ENCODE assay signal across 8 cellular contexts in genomic region chr7:47579458-47579857, GRCh38. TPM values are rescaled to one million over a fixed set of nuclear protein-coding genes. Genes with fewer than 3 reads are reported as not detected.
DNase-seq lines count a peak whose midpoint lies in the region; TF ChIP-seq lines count a peak whose summit lies in the region.
"Had no signal": no experiment of that assay in that cellular context is flagged by ENCODE, and none has a peak within 500 bp of the region (broad histone marks: within the 10 kb centered on the region; RNA-seq: fewer than 3 reads in every experiment).

No MANE protein-coding gene starts in this region.

- no peaks in the 10 kb centered on the region for H3K36me3 ChIP-seq in brain microvascular endothelial cell (replicated peaks)

- peaks cover 82% of the 10 kb centered on the region for H3K4me1 Mint-ChIP-seq in nephron
- peaks cover 73% of the 10 kb centered on the region for H3K4me1 Mint-ChIP-seq in type B pancreatic cell (ENCODE audit: unreplicated experiment)
- H3K4me1 Mint-ChIP-seq in activated CD4-positive, alpha-beta memory T cell treated with anti-CD3 and anti-CD28 coated beads, Interleukin-2, amount 10 ng/mL, durations not matched to agents 7 days and 5 days = no peaks in the 10 kb centered on the region

- peak; percentile 68 for DNase-seq in M059J (ENCODE audit: low read depth)
- DNase-seq in brain microvascular endothelial cell = no peak
- DNase-seq in type B pancreatic cell (ENCODE audit: extremely low spot score, unreplicated experiment) = no peak
- no peak for DNase-seq in activated CD4-positive, alpha-beta memory T cell treated with anti-CD3 and anti-CD28 coated beads, Interleukin-2, amount 10 ng/mL, durations not matched to agents 7 days and 5 days
- no peak for DNase-seq in NCI-H2107 (lab: John Stamatoyannopoulos, UW)
- no peak for DNase-seq in dorsolateral prefrontal cortex
- DNase-seq: activated CD4-positive, CD25-positive, alpha-beta regulatory T cell had no signal

- intact Hi-C loops in dorsolateral prefrontal cortex (cut with DNase I) = loop anchor here in 1 of 2 donors (10.0 kb wide), 1 partner anchor 315 kb away; no protein-coding TSS in a partner anchor

- H3K27ac Mint-ChIP-seq in nephron (peak overlapping the region; percentile 94 to 100 (median 98)), type B pancreatic cell (peak overlapping the region; percentile 86)
- no peak overlapping the region for H3K27ac Mint-ChIP-seq in activated CD4-positive, alpha-beta memory T cell treated with anti-CD3 and anti-CD28 coated beads, Interleukin-2, amount 10 ng/mL, durations not matched to agents 7 days and 5 days

- CTCF ChIA-PET in activated CD4-positive, alpha-beta memory T cell treated with anti-CD3 and anti-CD28 coated beads, Interleukin-2, amount 10 ng/mL, durations not matched to agents 7 days and 5 days (lab: Charles Lee) = no interaction called here

- peaks cover 14% of the 10 kb centered on the region for H3K27me3 Mint-ChIP-seq in nephron (ENCODE audit: low read depth)
- peaks cover 13% of the 10 kb centered on the region for H3K27me3 Mint-ChIP-seq in type B pancreatic cell
- peaks cover 21% of the 10 kb centered on the region for H3K27me3 Mint-ChIP-seq in activated CD4-positive, alpha-beta memory T cell treated with anti-CD3 and anti-CD28 coated beads, Interleukin-2, amount 10 ng/mL, durations not matched to agents 7 days and 5 days

- H3K36me3 Mint-ChIP-seq in nephron (ENCODE audit: low read depth) (peaks cover 7% of the 10 kb centered on the region), type B pancreatic cell (peaks cover 9% of the 10 kb centered on the region)
- H3K36me3 Mint-ChIP-seq in activated CD4-positive, alpha-beta memory T cell treated with anti-CD3 and anti-CD28 coated beads, Interleukin-2, amount 10 ng/mL, durations not matched to agents 7 days and 5 days (ENCODE audit: low read depth) = no peaks in the 10 kb centered on the region

- peak overlapping the region; percentile 66 for H3K27ac ChIP-seq in brain microvascular endothelial cell
- peak overlapping the region in 19 of 59 donors; percentile 6 to 62 (median 32) for H3K27ac ChIP-seq in dorsolateral prefrontal cortex

- in situ Hi-C loops in brain microvascular endothelial cell (cut with HindIII; ENCODE audit: low pct_ligation_motif_present, low sequenced_read_pairs) = no loop called here

- H3K9me3 Mint-ChIP-seq in nephron = no peaks in the 10 kb centered on the region
- no peaks in the 10 kb centered on the region for H3K9me3 Mint-ChIP-seq in type B pancreatic cell
- H3K9me3 Mint-ChIP-seq in activated CD4-positive, alpha-beta memory T cell treated with anti-CD3 and anti-CD28 coated beads, Interleukin-2, amount 10 ng/mL, durations not matched to agents 7 days and 5 days = no peaks in the 10 kb centered on the region

- H3K4me3 ChIP-seq in brain microvascular endothelial cell (ENCODE audit: low read depth, low read length) (no peak overlapping the region), dorsolateral prefrontal cortex (peak overlapping the region in 2 of 59 donors; percentile 3 to 69)

- POLR2A ChIA-PET in activated CD4-positive, alpha-beta memory T cell treated with anti-CD3 and anti-CD28 coated beads, Interleukin-2, amount 10 ng/mL, durations not matched to agents 7 days and 5 days (lab: Charles Lee) = no interaction called here

- TF ChIP-seq CTCF in brain microvascular endothelial cell (IDR thresholded peaks at IDR 0.05; ENCODE audit: low read depth, low read length, missing control alignments) = no peak
- no peak for TF ChIP-seq CTCF in nephron (IDR thresholded peaks at IDR 0.05; ENCODE audit: unreplicated experiment in 3 of 3)
- no peak for TF ChIP-seq CTCF in type B pancreatic cell (conservative IDR thresholded peaks at IDR 0.05)
- TF ChIP-seq CTCF in dorsolateral prefrontal cortex (IDR thresholded peaks at IDR 0.05 in 54 of 56, conservative IDR thresholded peaks at IDR 0.05 in 2 of 56; ENCODE audit: low read depth in 1 of 56, partially characterized antibody in 56 of 56) = no peak

- H3K4me3 Mint-ChIP-seq in nephron (peak overlapping the region; percentile 98 to 99 (median 99)), type B pancreatic cell (peak overlapping the region; percentile 96)
- no peak overlapping the region for H3K4me3 Mint-ChIP-seq in activated CD4-positive, alpha-beta memory T cell treated with anti-CD3 and anti-CD28 coated beads, Interleukin-2, amount 10 ng/mL, durations not matched to agents 7 days and 5 days

- H3K27me3 ChIP-seq in brain microvascular endothelial cell (replicated peaks) (no peaks in the 10 kb centered on the region), dorsolateral prefrontal cortex (peaks cover 0 to 42% (median 13%) of the 10 kb centered on the region in 45 donors)

RNA-seq across cellular contexts. Expression of gene TNS3, which starts 2.5 kb away (rescaled TPM):
- 75.0 and 115 TPM in 2 replicates for total RNA-seq in M059J (2014; rRNA removed; shearing (Covaris generic))
- total RNA-seq in type B pancreatic cell (ENCODE audit: low replicate concordance) = 48.8 and 138 TPM in 2 replicates
- total RNA-seq in activated CD4-positive, alpha-beta memory T cell treated with anti-CD3 and anti-CD28 coated beads, Interleukin-2, amount 10 ng/mL, durations not matched to agents 7 days and 5 days = under 1 TPM; 0.15 to 0.18 TPM
- 100 to 1,000 TPM in 5 of 120 experiments, 10 to 100 TPM in 115; 16.5 to 145 (median 47.8) TPM for total RNA-seq in dorsolateral prefrontal cortex

Comparison
In these comparisons a context has a peak if more than half of its experiments do, and no peak if none do; other contexts are left out.
1. RNA of gene TNS3, which starts 2.5 kb away (total RNA-seq): 48.8 to 138 TPM in type B pancreatic cell, 75.0 to 115 TPM in M059J and 16.5 to 145 TPM in dorsolateral prefrontal cortex; 0.15 to 0.18 TPM in activated CD4-positive, alpha-beta memory T cell treated with anti-CD3 and anti-CD28 coated beads, Interleukin-2, amount 10 ng/mL, durations not matched to agents 7 days and 5 days; every median in the first group is over 10 times any median in the second.